ENCODE assay signal across 16 cellular contexts in genomic region chr6:64860203-64860602, GRCh38.
"Had no signal": no experiment of that assay in that cellular context is flagged by ENCODE, and none has a peak within 500 bp of the region (broad histone marks: within the 10 kb centered on the region; RNA-seq: fewer than 3 reads in every experiment).

No MANE protein-coding gene starts in this region.

- H3K4me3 ChIP-seq: dorsolateral prefrontal cortex, lower lobe of right lung, pancreas, thoracic aorta, tibial nerve had no signal

- H3K27me3 ChIP-seq: dorsolateral prefrontal cortex, neutrophil, pancreas, tibial nerve had no signal

- H3K27ac ChIP-seq: dorsolateral prefrontal cortex, lower lobe of right lung, neutrophil, pancreas, thoracic aorta, tibial nerve had no signal

- ATAC-seq: left ventricle myocardium superior, natural killer cell, pancreas had no signal

- H3K9me3 ChIP-seq: lower lobe of right lung, neutrophil, pancreas, thoracic aorta, tibial nerve had no signal

- DNase-seq: cerebellar nuclear complex; dorsolateral prefrontal cortex; effector CD4-positive, alpha-beta T cell; hypothalamus; immature natural killer cell; islet precursor cell; left ventricle myocardium superior; lower lobe of right lung; natural killer cell; stimulated activated CD4-positive, alpha-beta T cell treated with anti-CD3 and anti-CD28 coated beads, Interleukin-2, amount 100 ng/mL, for 24 hours; stimulated activated CD4-positive, alpha-beta T cell treated with anti-CD3 and anti-CD28 coated beads, Interleukin-4, amount 100 ng/mL, for 24 hours; stimulated activated naive CD4-positive, alpha-beta T cell treated with Interleukin-2 at 50 U/mL for 16 hours had no signal

- H3K4me1 ChIP-seq: lower lobe of right lung, pancreas, tibial nerve had no signal

- H3K36me3 ChIP-seq: lower lobe of right lung, neutrophil, pancreas, thoracic aorta, tibial nerve had no signal
